ENCODE assay signal across 26 cellular contexts in the genomic region with DNA sequence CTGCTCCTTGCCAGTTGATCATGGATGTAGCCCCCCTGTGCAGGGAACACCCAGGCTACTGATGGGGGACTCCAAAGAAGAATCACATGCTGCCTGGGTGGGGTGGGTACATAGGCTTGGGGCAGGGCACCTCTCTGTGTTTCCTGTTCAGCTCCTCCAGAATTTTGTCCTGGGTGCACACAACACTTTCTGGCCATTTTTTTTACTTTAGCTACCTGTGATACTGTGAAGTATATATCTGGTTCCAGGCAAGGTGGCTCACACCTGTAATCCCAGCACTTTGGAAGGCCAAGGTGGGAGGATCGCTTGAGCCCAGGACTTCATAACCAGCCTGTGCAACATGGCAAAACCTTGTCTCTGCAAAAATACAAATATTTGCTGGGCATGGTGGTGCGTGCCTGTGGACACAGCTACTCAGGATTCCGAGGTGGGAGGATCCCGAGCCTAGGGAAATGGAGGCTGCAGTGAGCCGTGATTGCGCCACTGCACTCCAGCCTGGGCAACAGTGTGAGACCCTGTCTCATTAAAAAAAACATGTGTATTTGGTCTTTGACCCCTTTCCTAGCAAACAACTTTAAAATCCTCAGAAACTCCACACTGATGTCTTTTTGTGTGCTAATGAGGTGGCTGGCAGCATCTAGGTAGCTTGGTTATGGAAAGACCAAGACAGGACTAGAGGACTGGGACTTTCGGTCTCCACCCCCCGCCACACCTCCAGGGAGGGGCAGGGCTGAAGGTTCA. TPM values are rescaled to one million over a fixed set of nuclear protein-coding genes. Genes with fewer than 3 reads are reported as not detected.
DNase-seq lines count a peak whose midpoint lies in the region; ATAC-seq, FAIRE-seq and TF ChIP-seq lines count a peak whose summit lies in the region.
"Had no signal": no experiment of that assay in that cellular context is flagged by ENCODE, and none has a peak within 500 bp of the region (broad histone marks: within the 10 kb centered on the region; RNA-seq: fewer than 3 reads in every experiment).

No MANE protein-coding gene starts in this region.

- peak; percentile 62 for ATAC-seq in mucosa of descending colon
- ATAC-seq in gastroesophageal sphincter = no peak
- no peak for ATAC-seq in activated CD8-positive, alpha-beta T cell treated with anti-CD3 and anti-CD28 coated beads, Interleukin-2, amount 10 ng/mL, durations not matched to agents 7 days and 5 days
- ATAC-seq: pancreas, upper lobe of right lung had no signal

- H3K4me3 ChIP-seq in BLaER1 treated with 17β-estradiol and CSF1 and Interleukin-3, amounts not matched to agents 10 nM and 100 nM = no peak overlapping the region
- H3K4me3 ChIP-seq in bronchial epithelial cell (ENCODE audit: low read depth, low read length) = no peak overlapping the region
- H3K4me3 ChIP-seq in mucosa of descending colon = no peak overlapping the region
- no peak overlapping the region for H3K4me3 ChIP-seq in gastroesophageal sphincter
- no peak overlapping the region for H3K4me3 ChIP-seq in right atrium auricular region
- H3K4me3 ChIP-seq: GM23338, pancreas, upper lobe of right lung had no signal

- peak overlapping the region in 1 of 11 experiments; percentile 19; a peak in 2 of 22 replicates for H3K9ac ChIP-seq in BLaER1 treated with 17β-estradiol and CSF1 and Interleukin-3, amounts not matched to agents 10 nM and 100 nM

- TF ChIP-seq CTCF in bronchial epithelial cell (IDR thresholded peaks at IDR 0.05; ENCODE audit: insufficient read depth, low read length, severe bottlenecking) (no peak), mucosa of descending colon (IDR thresholded peaks at IDR 0.05) (no peak), gastroesophageal sphincter (IDR thresholded peaks at IDR 0.05) (no peak), right atrium auricular region (IDR thresholded peaks at IDR 0.05) (no peak)

- no peaks in the 10 kb centered on the region for H3K9me3 Mint-ChIP-seq in activated CD8-positive, alpha-beta T cell treated with anti-CD3 and anti-CD28 coated beads, Interleukin-2, amount 10 ng/mL, durations not matched to agents 7 days and 5 days (ENCODE audit: insufficient read depth)
- H3K9me3 Mint-ChIP-seq: CD14-positive monocyte, GM23338, nephron had no signal

- H3K36me3 Mint-ChIP-seq in activated CD8-positive, alpha-beta T cell treated with anti-CD3 and anti-CD28 coated beads, Interleukin-2, amount 10 ng/mL, durations not matched to agents 7 days and 5 days (ENCODE audit: low read depth) = peaks cover 26% of the 10 kb centered on the region

- CTCF ChIA-PET in activated CD8-positive, alpha-beta T cell treated with anti-CD3 and anti-CD28 coated beads, Interleukin-2, amount 10 ng/mL, durations not matched to agents 7 days and 5 days (lab: Charles Lee) = no interaction called here

- no peak for TF ChIP-seq POLR2A in gastroesophageal sphincter (IDR thresholded peaks at IDR 0.05)

- H3K4me2 ChIP-seq in BLaER1 treated with 17β-estradiol and CSF1 and Interleukin-3, amounts not matched to agents 10 nM and 100 nM = peak overlapping the region in 6 of 11 experiments; percentile 75 to 93 (median 90); a peak in 9 of 22 replicates
- H3K4me2 ChIP-seq: GM23338 had no signal

- WGBS in gastroesophageal sphincter (ENCODE audit: low coverage in 1 of 2), 2 donors = 40 to 100% methylated on average over 1 of the region's 8 CpGs

- no peak for TF ChIP-seq EP300 in gastroesophageal sphincter (IDR thresholded peaks at IDR 0.05)

- H3K9me3 ChIP-seq in BLaER1 treated with 17β-estradiol and CSF1 and Interleukin-3, amounts not matched to agents 10 nM and 100 nM (replicated peaks in 1 of 11) = no peaks in the 10 kb centered on the region
- H3K9me3 ChIP-seq in mucosa of descending colon (no peaks in the 10 kb centered on the region), gastroesophageal sphincter (no peaks in the 10 kb centered on the region), right atrium auricular region (no peaks in the 10 kb centered on the region)
- H3K9me3 ChIP-seq: pancreas, upper lobe of right lung had no signal

- intact Hi-C loops in mucosa of descending colon (cut with DNase I, micrococcal nuclease) = no loop called here

- H3K4me1 ChIP-seq in BLaER1 treated with 17β-estradiol and CSF1 and Interleukin-3, amounts not matched to agents 10 nM and 100 nM = peaks cover 25 to 51% (median 35%) of the 10 kb centered on the region in 10 experiments
- H3K4me1 ChIP-seq in mucosa of descending colon (ENCODE audit: low read depth) (peaks cover 4% of the 10 kb centered on the region), gastroesophageal sphincter (no peaks in the 10 kb centered on the region), right atrium auricular region (no peaks in the 10 kb centered on the region)
- H3K4me1 ChIP-seq: pancreas, upper lobe of right lung had no signal

- H3K27me3 ChIP-seq in BLaER1 treated with 17β-estradiol and CSF1 and Interleukin-3, amounts not matched to agents 10 nM and 100 nM = no peaks in the 10 kb centered on the region
- H3K27me3 ChIP-seq in bronchial epithelial cell (ENCODE audit: control insufficient read depth, insufficient read depth, low read length) (no peaks in the 10 kb centered on the region), gastroesophageal sphincter (no peaks in the 10 kb centered on the region), right atrium auricular region (no peaks in the 10 kb centered on the region)
- H3K27me3 ChIP-seq: pancreas, upper lobe of right lung had no signal

- no peak overlapping the region for H3K27ac Mint-ChIP-seq in activated CD8-positive, alpha-beta T cell treated with anti-CD3 and anti-CD28 coated beads, Interleukin-2, amount 10 ng/mL, durations not matched to agents 7 days and 5 days
- H3K27ac Mint-ChIP-seq: CD14-positive monocyte, GM23338, nephron had no signal

- peak; percentile 19 for DNase-seq in NCI-H510A (lab: John Stamatoyannopoulos, UW)
- DNase-seq in bronchial epithelial cell (ENCODE audit: low read depth) = peak; percentile 38
- peak in 2 of 3 donors; percentile 69 to 77 for DNase-seq in mucosa of descending colon
- DNase-seq in NCI-H128 (lab: John Stamatoyannopoulos, UW; ENCODE audit: unreplicated experiment) = no peak
- DNase-seq in right atrium auricular region (ENCODE audit: low spot score) = no peak
- DNase-seq in activated CD8-positive, alpha-beta T cell treated with anti-CD3 and anti-CD28 coated beads, Interleukin-2, amount 10 ng/mL, durations not matched to agents 7 days and 5 days = no peak
- DNase-seq: activated CD4-positive, CD25-positive, alpha-beta regulatory T cell treated with anti-CD3 and anti-CD28 coated beads, Interleukin-2, amount 50 U/mL, for 72 hours; activated CD8-positive, alpha-beta memory T cell treated with anti-CD3 and anti-CD28 coated beads for 24 hours; activated effector memory CD4-positive, alpha-beta T cell treated with anti-CD3 and anti-CD28 coated beads, Interleukin-2, amount 50 U/mL, for 16 hours; central memory CD4-positive, alpha-beta T cell; glutamatergic neuron; NCI-H1048; NCI-H187 treated with DMSO at 0.1 percent for 48 hours; NCI-H526; pancreas; stimulated activated CD4-positive, alpha-beta T cell treated with anti-CD3 and anti-CD28 coated beads, Interleukin-4, amount 100 ng/mL, for 1 hour; T-helper 1 cell; upper lobe of right lung had no signal

- 0 out of 22 replicates have a peak overlapping the region, but pooled peaks of 1 of the 11 experiments have one; percentile 70 for H3K27ac ChIP-seq in BLaER1 treated with 17β-estradiol and CSF1 and Interleukin-3, amounts not matched to agents 10 nM and 100 nM
- H3K27ac ChIP-seq in gastroesophageal sphincter (no peak overlapping the region), right atrium auricular region (no peak overlapping the region)
- H3K27ac ChIP-seq: pancreas, upper lobe of right lung had no signal

- no peaks in the 10 kb centered on the region for H3K27me3 Mint-ChIP-seq in activated CD8-positive, alpha-beta T cell treated with anti-CD3 and anti-CD28 coated beads, Interleukin-2, amount 10 ng/mL, durations not matched to agents 7 days and 5 days (ENCODE audit: low read depth)

- H3K36me3 ChIP-seq in BLaER1 treated with 17β-estradiol and CSF1 and Interleukin-3, amounts not matched to agents 10 nM and 100 nM = peaks cover 22 to 57% (median 40%) of the 10 kb centered on the region in 11 experiments
- peaks cover 20% of the 10 kb centered on the region for H3K36me3 ChIP-seq in bronchial epithelial cell (ENCODE audit: control insufficient read depth, insufficient read depth, low read length)
- no peaks in the 10 kb centered on the region for H3K36me3 ChIP-seq in mucosa of descending colon (ENCODE audit: low read depth)
- H3K36me3 ChIP-seq in gastroesophageal sphincter = peaks cover 0 to 62% of the 10 kb centered on the region in 2 donors
- peaks cover 18% of the 10 kb centered on the region for H3K36me3 ChIP-seq in right atrium auricular region

- H4K20me1 ChIP-seq in BLaER1 treated with 17β-estradiol and CSF1 and Interleukin-3, amounts not matched to agents 10 nM and 100 nM = peaks cover 0 to 53% (median 30%) of the 10 kb centered on the region in 11 experiments; a peak in 17 of 22 replicates

- POLR2A ChIA-PET in activated CD8-positive, alpha-beta T cell treated with anti-CD3 and anti-CD28 coated beads, Interleukin-2, amount 10 ng/mL, durations not matched to agents 7 days and 5 days (lab: Charles Lee) = no interaction called here

- peaks cover 18% of the 10 kb centered on the region for H3K4me1 Mint-ChIP-seq in activated CD8-positive, alpha-beta T cell treated with anti-CD3 and anti-CD28 coated beads, Interleukin-2, amount 10 ng/mL, durations not matched to agents 7 days and 5 days (ENCODE audit: low read depth)

- H3K4me3 Mint-ChIP-seq in activated CD8-positive, alpha-beta T cell treated with anti-CD3 and anti-CD28 coated beads, Interleukin-2, amount 10 ng/mL, durations not matched to agents 7 days and 5 days = no peak overlapping the region
- H3K4me3 Mint-ChIP-seq: CD14-positive monocyte, GM23338, nephron had no signal

- FAIRE-seq in bronchial epithelial cell (lab: Jason Lieb, UNC) = no peak
- FAIRE-seq: endothelial cell of umbilical vein, GM12891, keratinocyte, pancreas had no signal

RNA-seq across cellular contexts. Expression of a gene that starts 14.1 kb away (rescaled TPM):
- 3.2 and 5.1 TPM in 2 replicates for total RNA-seq in bronchial epithelial cell
- 1 to 10 TPM in 2 of 3 donors, under 1 TPM in 1; 0.31 to 1.2 (median 1.1) TPM for total RNA-seq in mucosa of descending colon
- 1 to 10 TPM in 1 of 4 donors, under 1 TPM in 2, not detected in 1; 0.31 to 3.3 (median 0.62) TPM for total RNA-seq in gastroesophageal sphincter
- under 1 TPM in 1 of 2 donors, not detected in 1; 0.16 TPM for total RNA-seq in right atrium auricular region
- 1 to 10 TPM; 1.6 to 2.8 TPM for total RNA-seq in activated CD8-positive, alpha-beta T cell treated with anti-CD3 and anti-CD28 coated beads, Interleukin-2, amount 10 ng/mL, durations not matched to agents 7 days and 5 days

RNA-seq across cellular contexts. Expression of a gene that starts 15.6 kb away (rescaled TPM):
- total RNA-seq in bronchial epithelial cell = 36.9 and 45.5 TPM in 2 replicates
- 10 to 100 TPM; 29.8 to 44.7 (median 43.8) TPM for total RNA-seq in mucosa of descending colon
- 10 to 100 TPM; 23.5 to 26.8 (median 25.2) TPM for total RNA-seq in gastroesophageal sphincter
- 10 to 100 TPM; 17.4 to 21.4 TPM for total RNA-seq in right atrium auricular region
- 10 to 100 TPM; 53.2 to 60.7 TPM for total RNA-seq in activated CD8-positive, alpha-beta T cell treated with anti-CD3 and anti-CD28 coated beads, Interleukin-2, amount 10 ng/mL, durations not matched to agents 7 days and 5 days

RNA-seq across cellular contexts. Expression of a gene that starts 20.4 kb away (rescaled TPM):
- total RNA-seq in bronchial epithelial cell = 57.6 and 72.7 TPM in 2 replicates
- total RNA-seq in mucosa of descending colon = 10 to 100 TPM; 51.3 to 80.3 (median 62.9) TPM
- total RNA-seq in gastroesophageal sphincter = 10 to 100 TPM; 62.0 to 82.5 (median 69.8) TPM
- 10 to 100 TPM; 43.8 to 48.0 TPM for total RNA-seq in right atrium auricular region
- total RNA-seq in activated CD8-positive, alpha-beta T cell treated with anti-CD3 and anti-CD28 coated beads, Interleukin-2, amount 10 ng/mL, durations not matched to agents 7 days and 5 days = 10 to 100 TPM; 49.0 to 54.4 TPM

RNA-seq across cellular contexts. Expression of a gene that starts 51.5 kb away (rescaled TPM):
- 11.3 and 20.0 TPM in 2 replicates for total RNA-seq in bronchial epithelial cell
- 1 to 10 TPM; 4.2 to 9.9 (median 8.0) TPM for total RNA-seq in mucosa of descending colon
- 10 to 100 TPM; 11.3 to 17.0 (median 12.2) TPM for total RNA-seq in gastroesophageal sphincter
- total RNA-seq in right atrium auricular region = 10 to 100 TPM; 18.9 to 25.9 TPM
- under 1 TPM; 0.42 to 0.53 TPM for total RNA-seq in activated CD8-positive, alpha-beta T cell treated with anti-CD3 and anti-CD28 coated beads, Interleukin-2, amount 10 ng/mL, durations not matched to agents 7 days and 5 days

Comparison
In these comparisons a context has a peak if more than half of its experiments do, and no peak if none do; other contexts are left out.
1. DNase-seq: peak in NCI-H510A (single experiment), bronchial epithelial cell (single experiment) and mucosa of descending colon (2 of 3); none in NCI-H128 (single experiment), right atrium auricular region (single experiment) and activated CD8-positive, alpha-beta T cell treated with anti-CD3 and anti-CD28 coated beads, Interleukin-2, amount 10 ng/mL, durations not matched to agents 7 days and 5 days (single experiment).